Comparison of ENCODE assay signal across 18 cellular contexts in the genomic region with DNA sequence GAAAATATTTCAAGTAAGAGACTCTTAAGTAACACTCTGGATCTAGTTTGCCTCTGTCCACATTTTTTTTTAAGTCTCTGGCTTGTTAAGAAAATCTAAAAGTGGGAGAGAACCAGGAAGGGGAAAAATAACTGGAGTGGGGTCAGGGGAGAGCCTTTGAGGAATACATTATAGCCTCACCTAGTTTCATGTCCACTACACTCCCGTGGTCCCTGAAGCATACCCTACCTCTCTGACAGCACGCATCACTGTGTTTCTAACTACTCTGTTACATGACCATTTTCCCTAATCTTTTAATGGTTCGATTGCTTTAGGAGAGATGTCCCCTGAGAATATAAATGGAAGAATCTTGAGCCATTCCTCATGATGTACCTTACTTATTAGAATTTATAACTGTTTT.
DNase-seq lines count a peak whose midpoint lies in the region; ATAC-seq and TF ChIP-seq lines count a peak whose summit lies in the region.
"Had no signal": no experiment of that assay in that cellular context is flagged by ENCODE, and none has a peak within 500 bp of the region (broad histone marks: within the 10 kb centered on the region; RNA-seq: fewer than 3 reads in every experiment).

No MANE protein-coding gene starts in this region.

- H4K8ac ChIP-seq in H9 (replicated peaks; ENCODE audit: insufficient read length, low read depth, low read length) = no peak overlapping the region

- H3K79me1 ChIP-seq in H9 (ENCODE audit: insufficient read depth, low read depth, low read length, poor library complexity, severe bottlenecking) = no peaks in the 10 kb centered on the region

- no peak for ATAC-seq in GM21723 (IDR thresholded peaks at IDR 0.05; ENCODE audit: unreplicated experiment)
- ATAC-seq: A549; CD8-positive, alpha-beta T cell had no signal

- no peak overlapping the region for H3K18ac ChIP-seq in H9 (ENCODE audit: insufficient read length, low read depth, low read length)

- peak overlapping the region; percentile 48 for H2BK120ac ChIP-seq in H9 (ENCODE audit: low read depth, low read length, poor library complexity, severe bottlenecking)

- no peaks in the 10 kb centered on the region for H3K79me2 ChIP-seq in H9 (ENCODE audit: insufficient read depth, low read length)
- H3K79me2 ChIP-seq in smooth muscle cell (ENCODE audit: low read depth) = no peaks in the 10 kb centered on the region

- H3K4me1 Mint-ChIP-seq in H9 = no peaks in the 10 kb centered on the region
- H3K4me1 Mint-ChIP-seq: B cell had no signal

- no peak overlapping the region for H4K5ac ChIP-seq in H9 (ENCODE audit: insufficient read length, low read depth, low read length)

- H3K36me3 ChIP-seq in smooth muscle cell (ENCODE audit: low read depth) = no peaks in the 10 kb centered on the region
- H3K36me3 ChIP-seq: BLaER1 treated with 17β-estradiol and CSF1 and Interleukin-3, amounts not matched to agents 10 nM and 100 nM had no signal

- no peak overlapping the region for H2BK5ac ChIP-seq in H9 (ENCODE audit: insufficient read length, low read length)

- no peak overlapping the region for H3K4me3 ChIP-seq in smooth muscle cell
- H3K4me3 ChIP-seq: A549; BLaER1 treated with 17β-estradiol and CSF1 and Interleukin-3, amounts not matched to agents 10 nM and 100 nM had no signal

- H3K23me2 ChIP-seq in H9 (ENCODE audit: insufficient read length, low read depth, low read length, poor library complexity, severe bottlenecking) = no peaks in the 10 kb centered on the region

- H2AK5ac ChIP-seq in H9 (ENCODE audit: insufficient read length, low read length) = no peak overlapping the region

- no peaks in the 10 kb centered on the region for H3K27me3 ChIP-seq in H9 (ENCODE audit: insufficient read depth, low read length)
- no peaks in the 10 kb centered on the region for H3K27me3 ChIP-seq in smooth muscle cell (ENCODE audit: low read depth)
- H3K27me3 ChIP-seq: BLaER1 treated with 17β-estradiol and CSF1 and Interleukin-3, amounts not matched to agents 10 nM and 100 nM had no signal

- no CpG with 5 or more reads among the region's 3 CpGs for WGBS in H9 (ENCODE audit: extremely low coverage, insufficient read length, low lambda C conversion rate)
- WGBS in smooth muscle cell (ENCODE audit: low lambda C conversion rate) = 91% methylated on average over 3 of the region's 3 CpGs

- H3K14ac ChIP-seq in H9 (ENCODE audit: insufficient read depth, low read length) = no peak overlapping the region

- H3K27ac ChIP-seq in H9 (ENCODE audit: insufficient read length, low read depth, low read length) = no peak overlapping the region
- peak overlapping the region; percentile 22 for H3K27ac ChIP-seq in smooth muscle cell (ENCODE audit: low read depth)
- H3K27ac ChIP-seq: 22Rv1; A549; BLaER1 treated with 17β-estradiol and CSF1 and Interleukin-3, amounts not matched to agents 10 nM and 100 nM; C4-2B had no signal

- H3T11ph ChIP-seq in H9 (ENCODE audit: low read length) = no peak overlapping the region

- no peak overlapping the region for H3K27ac Mint-ChIP-seq in H9
- H3K27ac Mint-ChIP-seq: B cell; CD4-positive, alpha-beta T cell; CD8-positive, alpha-beta T cell had no signal

- no peak overlapping the region for H3K4me3 Mint-ChIP-seq in H9
- H3K4me3 Mint-ChIP-seq: B cell; CD4-positive, alpha-beta T cell; CD8-positive, alpha-beta T cell had no signal

- no peak overlapping the region for H3K4ac ChIP-seq in H9 (ENCODE audit: low read depth, low read length)

- H3K27me3 Mint-ChIP-seq in H9 (ENCODE audit: low read depth) = no peaks in the 10 kb centered on the region
- H3K27me3 Mint-ChIP-seq: B cell; CD4-positive, alpha-beta T cell had no signal

- H3K9me3 ChIP-seq in H9 (ENCODE audit: control insufficient read depth, low read depth, low read length) = no peaks in the 10 kb centered on the region
- peaks cover 3% of the 10 kb centered on the region for H3K9me3 ChIP-seq in smooth muscle cell (replicated peaks; ENCODE audit: low read depth)
- H3K9me3 ChIP-seq: A549, Caco-2 had no signal

- H3K4me1 ChIP-seq in H9 (ENCODE audit: insufficient read depth, low read length) (no peaks in the 10 kb centered on the region), smooth muscle cell (ENCODE audit: low read depth) (no peaks in the 10 kb centered on the region)
- H3K4me1 ChIP-seq: A549, Caco-2 had no signal

- H4K91ac ChIP-seq in H9 (ENCODE audit: insufficient read length, low read depth, low read length) = no peak overlapping the region

- H3K36me3 Mint-ChIP-seq in H9 (ENCODE audit: insufficient read depth in 1 of 3, low read depth in 3 of 3) = peaks cover 3 to 5% (median 4%) of the 10 kb centered on the region in 3 experiments; a peak in 6 of 7 replicates
- H3K36me3 Mint-ChIP-seq: CD8-positive, alpha-beta T cell had no signal

- no peak overlapping the region for H3K4me2 ChIP-seq in H9 (ENCODE audit: insufficient read depth, insufficient read length, low read length)
- peak overlapping the region; percentile 42 for H3K4me2 ChIP-seq in smooth muscle cell
- H3K4me2 ChIP-seq: A549; BLaER1 treated with 17β-estradiol and CSF1 and Interleukin-3, amounts not matched to agents 10 nM and 100 nM had no signal

- no peak overlapping the region for H3K56ac ChIP-seq in H9 (ENCODE audit: insufficient read length, low read depth, low read length)

- H3F3A ChIP-seq in smooth muscle cell (ENCODE audit: low read depth) = no peaks in the 10 kb centered on the region

- DNase-seq in H9 (no peak), left kidney (ENCODE audit: low read depth, low spot score) (peak; percentile 43), smooth muscle cell (lab: John Stamatoyannopoulos, UW; ENCODE audit: unreplicated experiment) (no peak), ecto neural progenitor cell (ENCODE audit: low spot score) (no peak)
- DNase-seq in activated CD8-positive, alpha-beta memory T cell treated with anti-CD3 and anti-CD28 coated beads for 24 hours = no peak
- DNase-seq: AML-193; Caco-2; Calu3; CD4-positive, alpha-beta T cell; CD8-positive, alpha-beta T cell; DMS79 treated with DMSO at 0.1 percent for 48 hours; GF-D8 had no signal

- TF ChIP-seq CTCF in H9 (conservative IDR thresholded peaks at IDR 0.05) (no peak), smooth muscle cell (IDR thresholded peaks at IDR 0.05; ENCODE audit: borderline replicate concordance, insufficient read depth, poor library complexity, severe bottlenecking) (no peak)

- no peak overlapping the region for H2BK20ac ChIP-seq in H9 (ENCODE audit: low read depth, low read length, poor library complexity, severe bottlenecking)

- H2BK12ac ChIP-seq in H9 (ENCODE audit: insufficient read length, low read depth, low read length) = no peak overlapping the region

- H2AFZ ChIP-seq in H9 (ENCODE audit: low read length) (no peak overlapping the region), smooth muscle cell (ENCODE audit: low read depth) (no peak overlapping the region)

- H4K20me1 ChIP-seq in H9 (ENCODE audit: control insufficient read depth, insufficient read depth, insufficient read length) (no peaks in the 10 kb centered on the region), smooth muscle cell (ENCODE audit: low read depth) (no peaks in the 10 kb centered on the region)
- H4K20me1 ChIP-seq: BLaER1 treated with 17β-estradiol and CSF1 and Interleukin-3, amounts not matched to agents 10 nM and 100 nM had no signal

- H2BK15ac ChIP-seq in H9 (ENCODE audit: low read depth, low read length) = no peak overlapping the region

- no peak overlapping the region for H3K23ac ChIP-seq in H9 (ENCODE audit: insufficient read length, low read depth, low read length)

- H3K9ac ChIP-seq in H9 (ENCODE audit: extremely low read depth, insufficient read length, low read length) (no peak overlapping the region), smooth muscle cell (ENCODE audit: low read depth) (no peak overlapping the region)
- H3K9ac ChIP-seq: BLaER1 treated with 17β-estradiol and CSF1 and Interleukin-3, amounts not matched to agents 10 nM and 100 nM had no signal

- peaks cover 3 to 6% of the 10 kb centered on the region in 2 experiments; a peak in 3 of 5 replicates for H3K9me3 Mint-ChIP-seq in H9
- H3K9me3 Mint-ChIP-seq: CD4-positive, alpha-beta T cell; CD8-positive, alpha-beta T cell had no signal
